In the genomic region with DNA sequence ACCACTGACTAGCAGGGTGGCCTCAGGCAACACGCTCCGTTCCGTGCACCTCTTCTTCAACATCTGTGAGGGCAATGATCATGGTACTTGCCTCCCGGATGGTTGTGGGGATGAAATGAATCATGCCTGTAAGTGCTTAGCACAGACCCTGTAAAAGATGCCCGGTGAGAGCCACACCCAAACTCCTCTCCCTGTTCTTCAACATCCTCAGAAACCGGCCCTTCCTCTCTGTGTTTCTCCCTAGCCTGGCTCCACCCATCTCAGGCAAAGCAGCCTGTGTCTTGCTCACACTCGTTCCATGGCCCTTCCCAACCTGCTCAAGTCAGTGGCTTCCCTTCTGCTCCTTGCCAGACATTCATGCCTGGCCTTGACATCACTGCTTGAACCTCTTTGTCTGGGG, we compare ENCODE assay signal across 21 cellular contexts. TPM values are rescaled to one million over a fixed set of nuclear protein-coding genes. Genes with fewer than 3 reads are reported as not detected.
DNase-seq lines count a peak whose midpoint lies in the region; ATAC-seq and TF ChIP-seq lines count a peak whose summit lies in the region.
"Had no signal": no experiment of that assay in that cellular context is flagged by ENCODE, and none has a peak within 500 bp of the region (broad histone marks: within the 10 kb centered on the region; RNA-seq: fewer than 3 reads in every experiment).

No MANE protein-coding gene starts in this region.

- no TSS peak for BruUV-seq in PC-9 (replicated peaks; lab: Mats Ljungman, UMichigan)

- H3K36me3 ChIP-seq in PC-9 (ENCODE audit: low read depth), result no peaks in the 10 kb centered on the region
- no peaks in the 10 kb centered on the region for H3K36me3 ChIP-seq in fibroblast of lung (ENCODE audit: control insufficient read depth, insufficient read depth, low read length)
- H3K36me3 ChIP-seq: spleen had no signal

- DNase-seq in DMS79 treated with DMSO at 0.1 percent for 48 hours (lab: John Stamatoyannopoulos, UW), result peak; percentile 3
- DNase-seq in DMS79 (lab: John Stamatoyannopoulos, UW), result no peak
- peak; percentile 40 to 66 for DNase-seq in PC-9
- peak; percentile 7 to 25 for DNase-seq in fibroblast of lung (ENCODE audit: low read depth in 2 of 2)
- peak; percentile 22 for DNase-seq in stromal cell of bone marrow (ENCODE audit: low read depth)
- no peak for DNase-seq in NCI-H1417 treated with DMSO at 0.1 percent for 48 hours (lab: John Stamatoyannopoulos, UW)
- no peak for DNase-seq in OCI-M2 (lab: John Stamatoyannopoulos, UW; ENCODE audit: unreplicated experiment)
- DNase-seq: activated CD4-positive, alpha-beta T cell treated with anti-CD3 and anti-CD28 coated beads, Interleukin-2, amount 10 ng/mL, durations not matched to agents 24 days and 14 days; activated T-cell treated with anti-CD3 and anti-CD28 coated beads, Interleukin-2, amount 50 U/mL, for 4 hours; CD4-positive, alpha-beta T cell; hypothalamus; left ventricle myocardium superior; MV-4-11; spleen had no signal

- H4K20me1 ChIP-seq in PC-9 (ENCODE audit: insufficient read depth) (no peaks in the 10 kb centered on the region), fibroblast of lung (ENCODE audit: control insufficient read depth, extremely low read depth, insufficient read depth, low read length) (no peaks in the 10 kb centered on the region)

- CTCF ChIA-PET in PC-9 (lab: Charles Lee), result no interaction called here

- POLR2A ChIA-PET in PC-9 (lab: Charles Lee; ENCODE audit: unreplicated experiment), result interaction anchor here (0.6 kb wide), 1 partner anchor 22 kb away, joined by 3 read pairs; no protein-coding TSS in a partner anchor

- H3F3A ChIP-seq in PC-9 (ENCODE audit: insufficient read depth, low read depth), result no peaks in the 10 kb centered on the region

- H3K4me3 ChIP-seq in PC-9, result no peak overlapping the region
- H3K4me3 ChIP-seq in fibroblast of lung (replicated peaks in 1 of 4; ENCODE audit: control extremely low read depth in 1 of 4, insufficient read depth in 1 of 4, low read depth in 3 of 4, low read length in 4 of 4), result no peak overlapping the region
- H3K4me3 ChIP-seq: spleen had no signal

- H3K9ac ChIP-seq in fibroblast of lung (ENCODE audit: insufficient read depth, low read length), result no peak overlapping the region

- H3K27ac ChIP-seq in PC-9 (no peak overlapping the region), fibroblast of lung (ENCODE audit: insufficient read depth, low read length) (no peak overlapping the region)
- H3K27ac ChIP-seq: 22Rv1, spleen had no signal

- 0 out of 2 replicates have a peak, but pooled peaks cover under 1% of the 10 kb centered on the region for H3K4me1 ChIP-seq in PC-9 (replicated peaks; ENCODE audit: insufficient read depth)
- H3K4me1 ChIP-seq in fibroblast of lung (ENCODE audit: control insufficient read depth, extremely low read depth, insufficient read depth, low read length), result peaks cover 8% of the 10 kb centered on the region
- H3K4me1 ChIP-seq: spleen had no signal

- TF ChIP-seq CTCF in PC-9 (conservative IDR thresholded peaks at IDR 0.05) (no peak), fibroblast of lung (conservative IDR thresholded peaks at IDR 0.05 in 1 of 2, IDR thresholded peaks at IDR 0.05 in 1 of 2; ENCODE audit: low read depth in 1 of 2, low read length in 2 of 2) (no peak)

- no peak overlapping the region for H2AFZ ChIP-seq in PC-9
- H2AFZ ChIP-seq in fibroblast of lung (ENCODE audit: low read length), result peak overlapping the region; percentile 50

- H3K4me2 ChIP-seq in PC-9 (no peak overlapping the region), fibroblast of lung (ENCODE audit: extremely low read depth, insufficient read depth, low read length) (no peak overlapping the region)

- H3K9me3 ChIP-seq in PC-9 (ENCODE audit: insufficient read depth, low read depth) (no peaks in the 10 kb centered on the region), fibroblast of lung (ENCODE audit: control insufficient read depth, insufficient read depth, low read depth, low read length) (no peaks in the 10 kb centered on the region)
- H3K9me3 ChIP-seq: spleen had no signal

- intact Hi-C loops in PC-9 (cut with micrococcal nuclease; ENCODE audit: unreplicated experiment), result no loop called here

- no peak for ATAC-seq in GM18519 (IDR thresholded peaks at IDR 0.05; ENCODE audit: low FRiP score, unreplicated experiment)
- ATAC-seq: activated T-cell treated with anti-CD3 and anti-CD28 coated beads, Interleukin-2, amount 50 U/mL, for 4 hours; left ventricle myocardium superior had no signal

- H3K79me2 ChIP-seq in PC-9 (ENCODE audit: low read depth), result no peaks in the 10 kb centered on the region
- H3K79me2 ChIP-seq in fibroblast of lung (ENCODE audit: control insufficient read depth, insufficient read depth, low read length), result no peaks in the 10 kb centered on the region

- H3K27me3 ChIP-seq in PC-9 (ENCODE audit: insufficient read depth, low read depth) (0 out of 2 replicates have a peak, but pooled peaks cover 1% of the 10 kb centered on the region), fibroblast of lung (ENCODE audit: control insufficient read depth, insufficient read depth, low read length) (no peaks in the 10 kb centered on the region)

- H3K9me2 ChIP-seq in PC-9 (ENCODE audit: insufficient read depth), result no peaks in the 10 kb centered on the region

RNA-seq across cellular contexts. Expression of gene DMKN, which starts 5.8 kb away (rescaled TPM):
- total RNA-seq in PC-9 (2021) (135 and 144 TPM in 2 replicates), fibroblast of lung (14.2 and 29.3 TPM in 2 replicates)
- 2.1 and 2.8 TPM in 2 replicates for polyA plus RNA-seq in fibroblast of lung
- 5.7 and 6.4 TPM in 2 replicates for polyA plus RNA-seq in fibroblast of lung (2012)
- not detected in 2 replicates for polyA minus RNA-seq in fibroblast of lung (ENCODE audit: low replicate concordance)
- total RNA-seq: activated CD4-positive, alpha-beta T cell treated with anti-CD3 and anti-CD28 coated beads, Interleukin-2, amount 10 ng/mL, durations not matched to agents 24 days and 14 days; CD4-positive, alpha-beta T cell had no signal

RNA-seq across cellular contexts. Expression of gene SBSN, which starts 8.8 kb away (rescaled TPM):
- 0.76 and 0.88 TPM in 2 replicates for total RNA-seq in PC-9 (2021)
- total RNA-seq in fibroblast of lung, result 4.1 and 9.0 TPM in 2 replicates
- 1.6 TPM in 2 replicates for polyA plus RNA-seq in fibroblast of lung
- polyA plus RNA-seq in fibroblast of lung (2012), result 3.4 and 3.7 TPM in 2 replicates
- polyA minus RNA-seq in fibroblast of lung (ENCODE audit: low replicate concordance), result not detected in 2 replicates
- total RNA-seq: activated CD4-positive, alpha-beta T cell treated with anti-CD3 and anti-CD28 coated beads, Interleukin-2, amount 10 ng/mL, durations not matched to agents 24 days and 14 days; activated T-cell treated with anti-CD3 and anti-CD28 coated beads, Interleukin-2, amount 50 U/mL, for 4 hours; CD4-positive, alpha-beta T cell; epithelial cell of proximal tubule; left ventricle myocardium superior; myocyte; spleen; subcutaneous adipose tissue had no signal

RNA-seq across cellular contexts. Expression of gene GAPDHS, which starts 14.0 kb away (rescaled TPM):
- not detected in 2 replicates for total RNA-seq in PC-9 (2021)
- not detected in 2 replicates for total RNA-seq in fibroblast of lung
- not detected in 2 replicates for polyA plus RNA-seq in fibroblast of lung
- not detected in 2 replicates for polyA plus RNA-seq in fibroblast of lung (2012)
- not detected in 2 replicates for polyA minus RNA-seq in fibroblast of lung (ENCODE audit: low replicate concordance)
- total RNA-seq: activated CD4-positive, alpha-beta T cell treated with anti-CD3 and anti-CD28 coated beads, Interleukin-2, amount 10 ng/mL, durations not matched to agents 24 days and 14 days; activated T-cell treated with anti-CD3 and anti-CD28 coated beads, Interleukin-2, amount 50 U/mL, for 4 hours; CD4-positive, alpha-beta T cell; epithelial cell of proximal tubule; left ventricle myocardium superior; myocyte; progenitor cell of endocrine pancreas; subcutaneous adipose tissue had no signal
- polyA plus RNA-seq: adipose tissue had no signal

RNA-seq across cellular contexts. Expression of gene TMEM147, which starts 26.1 kb away (rescaled TPM):
- 82.6 and 95.9 TPM in 2 replicates for total RNA-seq in PC-9 (2021)
- total RNA-seq in fibroblast of lung, result 79.6 and 95.3 TPM in 2 replicates
- polyA plus RNA-seq in fibroblast of lung, result 72.4 and 76.2 TPM in 2 replicates
- 97.1 and 104 TPM in 2 replicates for polyA plus RNA-seq in fibroblast of lung (2012)
- polyA minus RNA-seq in fibroblast of lung (ENCODE audit: low replicate concordance), result 209 and 249 TPM in 2 replicates

RNA-seq across cellular contexts. Expression of gene KRTDAP, which starts 29.0 kb away (rescaled TPM):
- not detected in 2 replicates for total RNA-seq in PC-9 (2021)
- total RNA-seq in fibroblast of lung, result not detected in 2 replicates
- not detected in 2 replicates for polyA plus RNA-seq in fibroblast of lung
- polyA plus RNA-seq in fibroblast of lung (2012), result not detected in 2 replicates
- polyA minus RNA-seq in fibroblast of lung (ENCODE audit: low replicate concordance), result not detected in 2 replicates
- total RNA-seq: activated CD4-positive, alpha-beta T cell treated with anti-CD3 and anti-CD28 coated beads, Interleukin-2, amount 10 ng/mL, durations not matched to agents 24 days and 14 days; activated T-cell treated with anti-CD3 and anti-CD28 coated beads, Interleukin-2, amount 50 U/mL, for 4 hours; CD4-positive, alpha-beta T cell; epithelial cell of proximal tubule; left ventricle myocardium superior; myocyte; subcutaneous adipose tissue had no signal
- polyA plus RNA-seq: spleen had no signal

Comparison
In these comparisons a context has a peak if more than half of its experiments do, and no peak if none do; other contexts are left out.
1. DNase-seq: peak in DMS79 treated with DMSO at 0.1 percent for 48 hours (single experiment), PC-9 (2 of 2), fibroblast of lung (2 of 2) and stromal cell of bone marrow (single experiment); none in DMS79 (single experiment), NCI-H1417 treated with DMSO at 0.1 percent for 48 hours (single experiment) and OCI-M2 (single experiment).